1 cellular context compared by ENCODE assay signal in genomic region chr1:204048796-204049195, GRCh38. TPM values are rescaled to one million over a fixed set of nuclear protein-coding genes. Genes with fewer than 3 reads are reported as not detected.
"Had no signal": no experiment of that assay in that cellular context is flagged by ENCODE, and none has a peak within 500 bp of the region (broad histone marks: within the 10 kb centered on the region; RNA-seq: fewer than 3 reads in every experiment).

No MANE protein-coding gene starts in this region.

RNA-seq across cellular contexts. Expression of gene SOX13, which starts 24.1 kb away (rescaled TPM):
- total RNA-seq: activated naive CD8-positive, alpha-beta T cell treated with anti-CD3 and anti-CD28 coated beads for 36 hours had no signal
